Comparison of ENCODE assay signal across 18 cellular contexts in the genomic region with DNA sequence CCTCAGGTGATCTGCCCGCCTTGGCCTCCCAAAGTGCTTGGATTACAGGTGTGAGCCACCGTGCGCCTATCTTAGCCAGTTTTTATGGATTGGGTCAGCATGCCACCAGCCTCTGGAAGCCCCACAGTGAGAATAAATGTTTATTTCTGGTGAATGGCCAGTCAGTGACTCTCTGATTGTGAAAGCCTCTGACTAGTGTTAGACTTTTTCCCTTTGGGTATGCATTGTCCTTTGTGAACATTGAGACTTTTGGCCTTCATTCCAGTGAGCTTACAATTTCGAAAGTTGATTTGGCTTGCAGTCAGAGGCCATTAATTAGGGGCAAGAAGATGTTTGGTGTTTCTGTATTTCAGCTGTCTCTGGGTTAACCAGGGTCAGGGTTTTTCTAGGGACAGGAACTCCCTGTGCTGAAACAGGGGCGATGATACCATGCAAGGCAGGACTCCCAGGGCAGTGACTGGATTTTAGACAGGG. TPM values are rescaled to one million over a fixed set of nuclear protein-coding genes. Genes with fewer than 3 reads are reported as not detected.
A peak's percentile ranks its signal among the peaks of the same experiment; 100 is the strongest.
DNase-seq lines count a peak whose midpoint lies in the region; ATAC-seq, FAIRE-seq and TF ChIP-seq lines count a peak whose summit lies in the region.
"Had no signal": no experiment of that assay in that cellular context is flagged by ENCODE, and none has a peak within 500 bp of the region (broad histone marks: within the 10 kb centered on the region; RNA-seq: fewer than 3 reads in every experiment).

No MANE protein-coding gene starts in this region.

- peak; percentile 74 for FAIRE-seq in HepG2 (lab: Jason Lieb, UNC)
- FAIRE-seq: GM19239, TTC549 had no signal

- TF ChIP-seq RAD21 in HepG2 (CRISPR knock-in tag; IDR thresholded peaks at IDR 0.05): no peak

- H3K36me3 Mint-ChIP-seq in endodermal cell (ENCODE audit: low read depth): peaks cover 18% of the 10 kb centered on the region
- no peaks in the 10 kb centered on the region for H3K36me3 Mint-ChIP-seq in activated T-helper 17 cell treated with anti-CD3 and anti-CD28 coated beads, Interleukin-2, amount 50 U/mL, for 72 hours (ENCODE audit: low read depth)
- H3K36me3 Mint-ChIP-seq: activated naive CD8-positive, alpha-beta T cell; naive B cell had no signal

- TF ChIP-seq CTCF in endodermal cell (conservative IDR thresholded peaks at IDR 0.05) (no peak), HepG2 (CRISPR knock-in tag; IDR thresholded peaks at IDR 0.05) (no peak), testis (IDR thresholded peaks at IDR 0.05) (no peak)

- peaks cover 7% of the 10 kb centered on the region for H3K36me3 ChIP-seq in endodermal cell (ENCODE audit: control insufficient read depth, insufficient read depth, low read length)
- no peaks in the 10 kb centered on the region; a peak in 1 of 5 replicates for H3K36me3 ChIP-seq in HepG2 (replicated peaks in 1 of 2; ENCODE audit: control insufficient read depth in 1 of 2, insufficient read depth in 2 of 2, low read length in 2 of 2)
- H3K36me3 ChIP-seq in testis (ENCODE audit: low read depth, missing control alignments): no peaks in the 10 kb centered on the region
- H3K36me3 ChIP-seq: cardiac muscle cell had no signal

- no peaks in the 10 kb centered on the region for H3K9me3 ChIP-seq in endodermal cell (ENCODE audit: control insufficient read depth, low read length)
- no peaks in the 10 kb centered on the region for H3K9me3 ChIP-seq in HepG2 (ENCODE audit: low read length)
- H3K9me3 ChIP-seq in testis: no peaks in the 10 kb centered on the region

- H3K27me3 ChIP-seq in endodermal cell (ENCODE audit: control insufficient read depth, insufficient read depth, low read length, poor library complexity, severe bottlenecking) (no peaks in the 10 kb centered on the region), HepG2 (ENCODE audit: control insufficient read depth in 1 of 2, insufficient read depth in 2 of 2, low read length in 2 of 2) (no peaks in the 10 kb centered on the region), testis (no peaks in the 10 kb centered on the region)

- H3K27me3 Mint-ChIP-seq in endodermal cell (ENCODE audit: insufficient read depth): no peaks in the 10 kb centered on the region
- peaks cover 6% of the 10 kb centered on the region for H3K27me3 Mint-ChIP-seq in activated T-helper 17 cell treated with anti-CD3 and anti-CD28 coated beads, Interleukin-2, amount 50 U/mL, for 72 hours

- ATAC-seq in HepG2: peak; percentile 92
- ATAC-seq in activated T-helper 17 cell treated with anti-CD3 and anti-CD28 coated beads, Interleukin-2, amount 50 U/mL, for 72 hours (replicated peaks): no peak
- ATAC-seq: SK-N-SH treated with all-trans-retinoic acid at 6 μM for 48 hours had no signal

- H4K20me1 ChIP-seq in HepG2 (ENCODE audit: insufficient read depth, low read length): no peaks in the 10 kb centered on the region

- H3K27ac ChIP-seq in endodermal cell (ENCODE audit: low read depth, low read length) (no peak overlapping the region), HepG2 (ENCODE audit: extremely low read length, insufficient read depth, low read length) (peak overlapping the region; percentile 61), testis (no peak overlapping the region)
- H3K27ac ChIP-seq: cardiac muscle cell, PC-9 had no signal

- peak overlapping the region; percentile 42 for H3K27ac Mint-ChIP-seq in endodermal cell
- H3K27ac Mint-ChIP-seq in activated T-helper 17 cell treated with anti-CD3 and anti-CD28 coated beads, Interleukin-2, amount 50 U/mL, for 72 hours: no peak overlapping the region
- H3K27ac Mint-ChIP-seq: activated naive CD8-positive, alpha-beta T cell; naive B cell; stimulated activated naive CD8-positive, alpha-beta T cell treated with anti-CD3 and anti-CD28 coated beads, Interleukin-15, Interleukin-2, amounts not matched to agents 100 ng/mL and 50 ng/mL, for 24 hours had no signal

- TF ChIP-seq EP300 in HepG2 (IDR thresholded peaks at IDR 0.05; ENCODE audit: low read depth in 2 of 2, low read length in 2 of 2) (peak in 1 of 2 experiments; percentile 63; a peak in 1 of 4 replicates), HepG2 (CRISPR knock-in tag; IDR thresholded peaks at IDR 0.05; ENCODE audit: borderline replicate concordance) (no peak)

- DNase-seq in GM04503 (ENCODE audit: low read depth) (peak; percentile 90), endodermal cell (no peak), HepG2 (ENCODE audit: low spot score) (peak; percentile 85), testis (peak; percentile 23), ACHN (no peak), dermis blood vessel endothelial cell (no peak)
- DNase-seq: naive B cell, NCI-H2081 treated with DMSO at 0.1 percent for 48 hours, NCI-H69, PC-9 had no signal

- POLR2A ChIA-PET in HepG2 (lab: Yijun Ruan, JAX): no interaction called here

- peaks cover 4% of the 10 kb centered on the region for H3K4me1 ChIP-seq in endodermal cell (ENCODE audit: control insufficient read depth, insufficient read depth, low read length)
- peaks cover 25% of the 10 kb centered on the region for H3K4me1 ChIP-seq in HepG2 (ENCODE audit: insufficient read depth, low read length)
- peaks cover 9% of the 10 kb centered on the region for H3K4me1 ChIP-seq in testis

- 95% methylated on average over 5 of the region's 5 CpGs for WGBS in endodermal cell (ENCODE audit: insufficient coverage in 1 of 2, insufficient read length in 1 of 2), 2 experiments
- WGBS in HepG2 (ENCODE audit: low lambda C conversion rate): 39% methylated on average over 5 of the region's 5 CpGs
- 77 to 82% methylated on average over 4 to 5 of the region's 5 CpGs for WGBS in testis, 2 donors

- H3K79me2 ChIP-seq in HepG2 (ENCODE audit: insufficient read depth, low read length): peaks cover 2% of the 10 kb centered on the region

- H3K4me1 Mint-ChIP-seq in endodermal cell: peaks cover 11% of the 10 kb centered on the region
- H3K4me1 Mint-ChIP-seq in activated T-helper 17 cell treated with anti-CD3 and anti-CD28 coated beads, Interleukin-2, amount 50 U/mL, for 72 hours: no peaks in the 10 kb centered on the region
- H3K4me1 Mint-ChIP-seq: naive B cell had no signal

- H3K4me2 ChIP-seq in HepG2 (ENCODE audit: low read depth, low read length): peak overlapping the region; percentile 42
- H3K4me2 ChIP-seq: PC-9 had no signal

- no TSS peak for BruUV-seq in HepG2 (replicated peaks; lab: Mats Ljungman, UMichigan)

- CTCF ChIA-PET in HepG2 (lab: Yijun Ruan, JAX; ENCODE audit: low intra/inter-chr PET ratio, low total read pairs): no interaction called here

- H3K4me3 Mint-ChIP-seq in endodermal cell: no peak overlapping the region
- H3K4me3 Mint-ChIP-seq in activated T-helper 17 cell treated with anti-CD3 and anti-CD28 coated beads, Interleukin-2, amount 50 U/mL, for 72 hours: no peak overlapping the region
- H3K4me3 Mint-ChIP-seq: activated naive CD8-positive, alpha-beta T cell; naive B cell; stimulated activated naive CD8-positive, alpha-beta T cell treated with anti-CD3 and anti-CD28 coated beads, Interleukin-15, Interleukin-2, amounts not matched to agents 100 ng/mL and 50 ng/mL, for 24 hours had no signal

- no peaks in the 10 kb centered on the region for H3K9me3 Mint-ChIP-seq in endodermal cell
- H3K9me3 Mint-ChIP-seq in activated T-helper 17 cell treated with anti-CD3 and anti-CD28 coated beads, Interleukin-2, amount 50 U/mL, for 72 hours: no peaks in the 10 kb centered on the region

- in situ Hi-C loops in HepG2 (cut with HindIII; ENCODE audit: extremely low pct_ligation_motif_present, low pct_unique_long_range_greater_than_20kb) (no loop called here), ACHN (cut with HindIII; ENCODE audit: low pct_ligation_motif_present, low pct_unique_long_range_greater_than_20kb, low sequenced_read_pairs) (no loop called here)

- no peak overlapping the region for H3K9ac ChIP-seq in endodermal cell (ENCODE audit: extremely low read depth, low read length, poor library complexity, severe bottlenecking)
- no peak overlapping the region; the same call in 1 of the 2 replicates for H3K9ac ChIP-seq in HepG2 (ENCODE audit: insufficient read depth, low read depth, low read length)

- no peak overlapping the region for H2AFZ ChIP-seq in HepG2 (ENCODE audit: low read length)
- H2AFZ ChIP-seq: PC-9 had no signal

- intact Hi-C loops in HepG2 (cut with micrococcal nuclease; ENCODE audit: unreplicated experiment): no loop called here
- intact Hi-C loops in testis (cut with DNase I; ENCODE audit: low total_unique reads): no loop called here

- H3K4me3 ChIP-seq in endodermal cell (ENCODE audit: low read length) (no peak overlapping the region), HepG2 (replicated peaks in 1 of 3; ENCODE audit: insufficient read depth in 1 of 3, low read depth in 2 of 3, low read length in 3 of 3) (peak overlapping the region in 1 of 3 experiments; percentile 19; a peak in 1 of 6 replicates), testis (no peak overlapping the region)
- H3K4me3 ChIP-seq: cardiac muscle cell, lung, PC-9 had no signal

- no peak for TF ChIP-seq POLR2A in HepG2 (IDR thresholded peaks at IDR 0.05; ENCODE audit: insufficient read depth in 1 of 2, low read depth in 2 of 2, low read length in 2 of 2)
- no peak for TF ChIP-seq POLR2A in testis (IDR thresholded peaks at IDR 0.05)

RNA-seq across cellular contexts. Expression of gene TLN2, which starts 49.2 kb away (rescaled TPM):
- total RNA-seq in endodermal cell (10 to 100 TPM; 86.5 to 98.7 TPM), HepG2 (2016; rRNA removed; fragmentation: Illumina TruSeq; extraction: Trizol) (13.7 and 14.7 TPM in 2 replicates), testis (10 to 100 TPM; 27.8 to 30.8 TPM), dermis blood vessel endothelial cell (4.4 and 6.4 TPM in 2 replicates)
- 17.2 TPM for polyA plus RNA-seq in endodermal cell (2013, experiment 1 of 2)
- polyA plus RNA-seq in endodermal cell (2013, experiment 2 of 2): 14.4 TPM
- total RNA-seq in HepG2 (2016; cell fraction: cytosol; rRNA removed; fragmentation: Illumina TruSeq; extraction: Trizol; ENCODE audit: low read depth): 4.0 and 5.8 TPM in 2 replicates
- 13.6 and 14.7 TPM in 2 replicates for total RNA-seq in HepG2 (2016; cell fraction: insoluble cytoplasmic fraction; rRNA removed; fragmentation: Illumina TruSeq; extraction: Trizol)
- 6.9 and 9.1 TPM in 2 replicates for total RNA-seq in HepG2 (2016; cell fraction: membrane; rRNA removed; fragmentation: Illumina TruSeq; extraction: Trizol)
- 16.4 and 20.9 TPM in 2 replicates for total RNA-seq in HepG2 (2016; cell fraction: nucleus; rRNA removed; fragmentation: Illumina TruSeq; extraction: Trizol)
- polyA plus RNA-seq in HepG2 (2011; rRNA removed) (3.3 TPM in 2 replicates), testis (ENCODE audit: insufficient read depth, low read depth, low replicate concordance) (17.1 TPM)
- polyA plus RNA-seq in HepG2 (2011; cell fraction: cytosol; rRNA removed): 2.4 and 3.3 TPM in 2 replicates
- polyA plus RNA-seq in HepG2 (2011; cell fraction: nucleus; rRNA removed): 5.7 and 8.0 TPM in 2 replicates
- polyA plus RNA-seq in HepG2 (2012): 2.9 and 4.6 TPM in 2 replicates
- polyA plus RNA-seq in HepG2 (2016; cell fraction: cytosol; fragmentation: Illumina TruSeq; extraction: Trizol; ENCODE audit: low read depth): 1.0 and 1.7 TPM in 2 replicates
- polyA plus RNA-seq in HepG2 (2016; cell fraction: insoluble cytoplasmic fraction; fragmentation: Illumina TruSeq; extraction: Trizol; ENCODE audit: low read depth): 8.1 and 11.4 TPM in 2 replicates
- 1.0 and 1.5 TPM in 2 replicates for polyA plus RNA-seq in HepG2 (2016; cell fraction: membrane; fragmentation: Illumina TruSeq; extraction: Trizol; ENCODE audit: low read depth)
- polyA plus RNA-seq in HepG2 (2016; cell fraction: nucleus; fragmentation: Illumina TruSeq; extraction: Trizol; ENCODE audit: insufficient read depth, low read depth): 11.2 and 12.2 TPM in 2 replicates
- polyA minus RNA-seq in HepG2 (2011; rRNA and poly(A)+ RNA removed; ENCODE audit: low replicate concordance): 16.4 and 19.3 TPM in 2 replicates
- polyA minus RNA-seq in HepG2 (2011; cell fraction: cytosol; rRNA and poly(A)+ RNA removed): 8.5 and 14.2 TPM in 2 replicates
- polyA minus RNA-seq in HepG2 (2011; cell fraction: nucleus; rRNA and poly(A)+ RNA removed): 20.0 and 21.4 TPM in 2 replicates
- total RNA-seq in activated T-helper 17 cell treated with anti-CD3 and anti-CD28 coated beads, Interleukin-2, amount 50 U/mL, for 72 hours: 1 to 10 TPM in 1 of 2 donors, under 1 TPM in 1; 0.52 to 1.8 TPM

Comparison
In these comparisons a context has a peak if more than half of its experiments do, and no peak if none do; other contexts are left out.
1. DNase-seq: peak in GM04503 (single experiment), HepG2 (single experiment) and testis (single experiment); none in endodermal cell (single experiment), ACHN (single experiment) and dermis blood vessel endothelial cell (single experiment).